Comparison of ENCODE assay signal across 8 cellular contexts in genomic region chr9:120936011-120936763, GRCh38. TPM values are rescaled to one million over a fixed set of nuclear protein-coding genes. Genes with fewer than 3 reads are reported as not detected.
DNase-seq lines count a peak whose midpoint lies in the region; ATAC-seq and TF ChIP-seq lines count a peak whose summit lies in the region.

No MANE protein-coding gene starts in this region.

- H3K27me3 Mint-ChIP-seq in activated CD4-positive, alpha-beta T cell treated with anti-CD3 and anti-CD28 coated beads for 36 hours: no peaks in the 10 kb centered on the region

- peak overlapping the region; percentile 45 for H3K4me3 ChIP-seq in GM12865 (ENCODE audit: low read depth, low read length)

- H3K36me3 Mint-ChIP-seq in activated CD4-positive, alpha-beta T cell treated with anti-CD3 and anti-CD28 coated beads for 36 hours (ENCODE audit: low read depth): no peaks in the 10 kb centered on the region

- CTCF ChIA-PET in activated CD4-positive, alpha-beta T cell treated with anti-CD3 and anti-CD28 coated beads for 36 hours (lab: Charles Lee): interaction anchor here (0.7 to 4.7 kb wide), 18 partner anchors 14 to 247 kb away, joined by 3 to 29 read pairs (median 4); partner anchors contain the start of gene FBXW2

- H3K27ac Mint-ChIP-seq in activated CD4-positive, alpha-beta T cell treated with anti-CD3 and anti-CD28 coated beads for 36 hours: peak overlapping the region; percentile 93

- H3K9me3 Mint-ChIP-seq in activated CD4-positive, alpha-beta T cell treated with anti-CD3 and anti-CD28 coated beads for 36 hours (ENCODE audit: low read depth): no peaks in the 10 kb centered on the region

- peak overlapping the region; percentile 34 for H3K4me3 Mint-ChIP-seq in activated CD4-positive, alpha-beta T cell treated with anti-CD3 and anti-CD28 coated beads for 36 hours

- POLR2A ChIA-PET in activated CD4-positive, alpha-beta T cell treated with anti-CD3 and anti-CD28 coated beads for 36 hours (lab: Charles Lee): interaction anchor here (1.0 to 2.3 kb wide), 2 partner anchors 9 to 10 kb away, joined by 3 to 10 read pairs; no protein-coding TSS in a partner anchor

- intact Hi-C loops in activated CD4-positive, alpha-beta T cell treated with anti-CD3 and anti-CD28 coated beads for 36 hours (cut with DNase I, micrococcal nuclease): loop anchor here (1.0 to 10.0 kb wide), 10 partner anchors 10 to 351 kb away; partner anchors contain the start of genes FBXW2 (in 2 of the 2), CDK5RAP2 (in 1 of the 2) and TRAF1 (in 1 of the 2)
- intact Hi-C loops in left colon (cut with DNase I, micrococcal nuclease): loop anchor here in 1 of 2 donors (5.0 to 10.0 kb wide), 2 partner anchors 69 to 181 kb away; no protein-coding TSS in a partner anchor

- TF ChIP-seq CTCF in GM12865 (IDR thresholded peaks at IDR 0.05; ENCODE audit: insufficient read depth, low read depth, low read length, missing control alignments): peak; percentile 83

- H3K4me1 Mint-ChIP-seq in activated CD4-positive, alpha-beta T cell treated with anti-CD3 and anti-CD28 coated beads for 36 hours: peaks cover 62% of the 10 kb centered on the region

- peak; percentile 43 for ATAC-seq in HG03135 (IDR thresholded peaks at IDR 0.05; ENCODE audit: unreplicated experiment)
- ATAC-seq in activated CD4-positive, alpha-beta T cell treated with anti-CD3 and anti-CD28 coated beads for 36 hours: peak; percentile 73
- peak; percentile 87 for ATAC-seq in left colon
- ATAC-seq in GM19328 (IDR thresholded peaks at IDR 0.05; ENCODE audit: unreplicated experiment): no peak

- peak; percentile 92 for DNase-seq in GM12865 (ENCODE audit: low read depth)
- DNase-seq in NCI-H510A (lab: John Stamatoyannopoulos, UW): peak; percentile 81
- DNase-seq in activated CD4-positive, alpha-beta T cell treated with anti-CD3 and anti-CD28 coated beads for 36 hours: peak; percentile 95
- DNase-seq in cerebellum (ENCODE audit: low spot score): peak; percentile 85
- DNase-seq in left colon: peak; percentile 91 to 99
- DNase-seq in stimulated activated CD4-positive, alpha-beta T cell treated with anti-CD3 and anti-CD28 coated beads, Interleukin-1b, Interleukin-23, amount 100 ng/mL, for 48 hours: peak; percentile 88

RNA-seq across cellular contexts. Expression of gene TRAF1, which starts 9.6 kb away (rescaled TPM):
- 100 to 1,000 TPM; 103 to 113 TPM for total RNA-seq in activated CD4-positive, alpha-beta T cell treated with anti-CD3 and anti-CD28 coated beads for 36 hours
- total RNA-seq in cerebellum: 3.6 TPM
- 1 to 10 TPM; 2.2 to 2.8 TPM for total RNA-seq in left colon

RNA-seq across cellular contexts. Expression of gene PHF19, which starts 59.2 kb away (rescaled TPM):
- total RNA-seq in activated CD4-positive, alpha-beta T cell treated with anti-CD3 and anti-CD28 coated beads for 36 hours: 100 to 1,000 TPM; 168 to 169 TPM
- 20.5 TPM for total RNA-seq in cerebellum
- 10 to 100 TPM; 11.6 to 14.5 TPM for total RNA-seq in left colon

Comparison
In these comparisons a context has a peak if more than half of its experiments do, and no peak if none do; other contexts are left out.
1. RNA of gene TRAF1, which starts 9.6 kb away (total RNA-seq): 103 to 113 TPM in activated CD4-positive, alpha-beta T cell treated with anti-CD3 and anti-CD28 coated beads for 36 hours; 3.6 TPM in cerebellum (single experiment) and 2.2 to 2.8 TPM in left colon; every median in the first group is over 10 times any median in the second.
2. Peak in every context shown above with its lines, with median percentiles within 50 percentile points of each other: DNase-seq.